Comparison of ENCODE assay signal across 1 cellular context in the genomic region with DNA sequence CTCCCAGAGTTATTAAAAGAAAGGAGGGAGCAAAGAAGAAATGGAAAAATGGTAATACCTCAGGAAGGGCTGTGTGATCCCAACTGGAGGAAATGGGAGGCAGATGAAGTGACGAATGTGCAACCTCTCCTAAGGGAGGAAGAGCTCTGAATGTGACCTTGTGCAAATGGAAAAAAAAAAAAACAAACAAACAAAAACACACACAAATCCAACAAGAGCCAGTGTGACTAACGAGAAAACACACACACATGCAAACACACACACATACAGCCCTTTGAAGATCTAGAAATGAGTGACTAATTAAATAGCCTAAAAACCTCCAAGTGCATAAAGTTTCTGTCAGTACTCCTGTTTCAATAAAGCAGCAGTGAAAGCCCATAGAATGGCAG.
TF ChIP-seq lines count a peak whose summit lies in the region.

No MANE protein-coding gene starts in this region.

TF ChIP-seq in GM23338, 12 proteins besides CTCF, POLR2A, EP300 and RAD21 (continued from another document):
- TF ChIP-seq, protein P1, sequence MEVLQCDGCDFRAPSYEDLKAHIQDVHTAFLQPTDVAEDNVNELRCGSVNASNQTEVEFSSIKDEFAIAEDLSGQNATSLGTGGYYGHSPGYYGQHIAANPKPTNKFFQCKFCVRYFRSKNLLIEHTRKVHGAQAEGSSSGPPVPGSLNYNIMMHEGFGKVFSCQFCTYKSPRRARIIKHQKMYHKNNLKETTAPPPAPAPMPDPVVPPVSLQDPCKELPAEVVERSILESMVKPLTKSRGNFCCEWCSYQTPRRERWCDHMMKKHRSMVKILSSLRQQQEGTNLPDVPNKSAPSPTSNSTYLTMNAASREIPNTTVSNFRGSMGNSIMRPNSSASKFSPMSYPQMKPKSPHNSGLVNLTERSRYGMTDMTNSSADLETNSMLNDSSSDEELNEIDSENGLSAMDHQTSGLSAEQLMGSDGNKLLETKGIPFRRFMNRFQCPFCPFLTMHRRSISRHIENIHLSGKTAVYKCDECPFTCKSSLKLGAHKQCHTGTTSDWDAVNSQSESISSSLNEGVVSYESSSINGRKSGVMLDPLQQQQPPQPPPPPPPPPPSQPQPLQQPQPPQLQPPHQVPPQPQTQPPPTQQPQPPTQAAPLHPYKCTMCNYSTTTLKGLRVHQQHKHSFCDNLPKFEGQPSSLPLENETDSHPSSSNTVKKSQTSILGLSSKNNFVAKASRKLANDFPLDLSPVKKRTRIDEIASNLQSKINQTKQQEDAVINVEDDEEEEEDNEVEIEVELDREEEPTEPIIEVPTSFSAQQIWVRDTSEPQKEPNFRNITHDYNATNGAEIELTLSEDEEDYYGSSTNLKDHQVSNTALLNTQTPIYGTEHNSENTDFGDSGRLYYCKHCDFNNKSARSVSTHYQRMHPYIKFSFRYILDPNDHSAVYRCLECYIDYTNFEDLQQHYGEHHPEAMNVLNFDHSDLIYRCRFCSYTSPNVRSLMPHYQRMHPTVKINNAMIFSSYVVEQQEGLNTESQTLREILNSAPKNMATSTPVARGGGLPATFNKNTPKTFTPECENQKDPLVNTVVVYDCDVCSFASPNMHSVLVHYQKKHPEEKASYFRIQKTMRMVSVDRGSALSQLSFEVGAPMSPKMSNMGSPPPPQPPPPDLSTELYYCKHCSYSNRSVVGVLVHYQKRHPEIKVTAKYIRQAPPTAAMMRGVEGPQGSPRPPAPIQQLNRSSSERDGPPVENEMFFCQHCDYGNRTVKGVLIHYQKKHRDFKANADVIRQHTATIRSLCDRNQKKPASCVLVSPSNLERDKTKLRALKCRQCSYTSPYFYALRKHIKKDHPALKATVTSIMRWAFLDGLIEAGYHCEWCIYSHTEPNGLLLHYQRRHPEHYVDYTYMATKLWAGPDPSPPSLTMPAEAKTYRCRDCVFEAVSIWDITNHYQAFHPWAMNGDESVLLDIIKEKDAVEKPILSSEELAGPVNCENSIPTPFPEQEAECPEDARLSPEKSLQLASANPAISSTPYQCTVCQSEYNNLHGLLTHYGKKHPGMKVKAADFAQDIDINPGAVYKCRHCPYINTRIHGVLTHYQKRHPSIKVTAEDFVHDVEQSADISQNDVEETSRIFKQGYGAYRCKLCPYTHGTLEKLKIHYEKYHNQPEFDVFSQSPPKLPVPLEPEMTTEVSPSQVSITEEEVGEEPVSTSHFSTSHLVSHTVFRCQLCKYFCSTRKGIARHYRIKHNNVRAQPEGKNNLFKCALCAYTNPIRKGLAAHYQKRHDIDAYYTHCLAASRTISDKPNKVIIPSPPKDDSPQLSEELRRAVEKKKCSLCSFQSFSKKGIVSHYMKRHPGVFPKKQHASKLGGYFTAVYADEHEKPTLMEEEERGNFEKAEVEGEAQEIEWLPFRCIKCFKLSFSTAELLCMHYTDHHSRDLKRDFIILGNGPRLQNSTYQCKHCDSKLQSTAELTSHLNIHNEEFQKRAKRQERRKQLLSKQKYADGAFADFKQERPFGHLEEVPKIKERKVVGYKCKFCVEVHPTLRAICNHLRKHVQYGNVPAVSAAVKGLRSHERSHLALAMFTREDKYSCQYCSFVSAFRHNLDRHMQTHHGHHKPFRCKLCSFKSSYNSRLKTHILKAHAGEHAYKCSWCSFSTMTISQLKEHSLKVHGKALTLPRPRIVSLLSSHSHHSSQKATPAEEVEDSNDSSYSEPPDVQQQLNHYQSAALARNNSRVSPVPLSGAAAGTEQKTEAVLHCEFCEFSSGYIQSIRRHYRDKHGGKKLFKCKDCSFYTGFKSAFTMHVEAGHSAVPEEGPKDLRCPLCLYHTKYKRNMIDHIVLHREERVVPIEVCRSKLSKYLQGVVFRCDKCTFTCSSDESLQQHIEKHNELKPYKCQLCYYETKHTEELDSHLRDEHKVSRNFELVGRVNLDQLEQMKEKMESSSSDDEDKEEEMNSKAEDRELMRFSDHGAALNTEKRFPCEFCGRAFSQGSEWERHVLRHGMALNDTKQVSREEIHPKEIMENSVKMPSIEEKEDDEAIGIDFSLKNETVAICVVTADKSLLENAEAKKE (CRISPR knock-in tag; IDR thresholded peaks at IDR 0.05), result no peak
- TF ChIP-seq JUNB (IDR thresholded peaks at IDR 0.05; ENCODE audit: unreplicated experiment), result no peak
- no peak for TF ChIP-seq EZH2 (IDR thresholded peaks at IDR 0.05; ENCODE audit: low read depth, unreplicated experiment)
- TF ChIP-seq POLR2AphosphoS5 (IDR thresholded peaks at IDR 0.05; ENCODE audit: low read depth), result no peak
- no peak for TF ChIP-seq ZNF331 (CRISPR knock-in tag; IDR thresholded peaks at IDR 0.05; ENCODE audit: low read depth)
- TF ChIP-seq, protein P2, sequence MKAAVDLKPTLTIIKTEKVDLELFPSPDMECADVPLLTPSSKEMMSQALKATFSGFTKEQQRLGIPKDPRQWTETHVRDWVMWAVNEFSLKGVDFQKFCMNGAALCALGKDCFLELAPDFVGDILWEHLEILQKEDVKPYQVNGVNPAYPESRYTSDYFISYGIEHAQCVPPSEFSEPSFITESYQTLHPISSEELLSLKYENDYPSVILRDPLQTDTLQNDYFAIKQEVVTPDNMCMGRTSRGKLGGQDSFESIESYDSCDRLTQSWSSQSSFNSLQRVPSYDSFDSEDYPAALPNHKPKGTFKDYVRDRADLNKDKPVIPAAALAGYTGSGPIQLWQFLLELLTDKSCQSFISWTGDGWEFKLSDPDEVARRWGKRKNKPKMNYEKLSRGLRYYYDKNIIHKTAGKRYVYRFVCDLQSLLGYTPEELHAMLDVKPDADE (IDR thresholded peaks at IDR 0.05), result no peak
- TF ChIP-seq STAT1 (IDR thresholded peaks at IDR 0.05; ENCODE audit: unreplicated experiment), result no peak
- no peak for TF ChIP-seq ZNF114 (CRISPR knock-in tag; IDR thresholded peaks at IDR 0.05)
- TF ChIP-seq EZH2phosphoT487 (IDR thresholded peaks at IDR 0.05; ENCODE audit: unreplicated experiment), result no peak
- TF ChIP-seq CREB1 (CRISPR knock-in tag; IDR thresholded peaks at IDR 0.05; ENCODE audit: low read depth), result no peak
TF ChIP-seq in GM23338: peak in this region for 0.
